Comparison of ENCODE assay signal across 1 cellular context in genomic region chr4:8709050-8709728, GRCh38.
TF ChIP-seq lines count a peak whose summit lies in the region.

No MANE protein-coding gene starts in this region.

TF ChIP-seq in HepG2, 621 proteins besides CTCF, POLR2A, EP300 and RAD21 (continued from another document):
- no peak for TF ChIP-seq RXRB (CRISPR knock-in tag; IDR thresholded peaks at IDR 0.05; ENCODE audit: borderline replicate concordance)
- no peak for TF ChIP-seq ELF1 (CRISPR knock-in tag; IDR thresholded peaks at IDR 0.05)
- TF ChIP-seq ZNF670 (CRISPR knock-in tag; IDR thresholded peaks at IDR 0.05; ENCODE audit: borderline replicate concordance): no peak
- no peak for TF ChIP-seq NCOA1 (CRISPR knock-in tag; IDR thresholded peaks at IDR 0.05)
- no peak for TF ChIP-seq ZFAT (CRISPR knock-in tag; conservative IDR thresholded peaks at IDR 0.05)
- TF ChIP-seq ZNF17 (CRISPR knock-in tag; IDR thresholded peaks at IDR 0.05): no peak
- TF ChIP-seq NR2F2 (IDR thresholded peaks at IDR 0.05; ENCODE audit: borderline replicate concordance, low read depth): no peak
- no peak for TF ChIP-seq ZNF589 (CRISPR knock-in tag; conservative IDR thresholded peaks at IDR 0.05)
TF ChIP-seq in HepG2: peak in this region for 0.
